In genomic region chrX:123909498-123909897, GRCh38 we compare ENCODE assay signal across 23 cellular contexts. TPM values are rescaled to one million over a fixed set of nuclear protein-coding genes. Genes with fewer than 3 reads are reported as not detected.
A peak's percentile ranks its signal among the peaks of the same experiment; 100 is the strongest.
DNase-seq lines count a peak whose midpoint lies in the region; ATAC-seq and TF ChIP-seq lines count a peak whose summit lies in the region.
"Had no signal": no experiment of that assay in that cellular context is flagged by ENCODE, and none has a peak within 500 bp of the region (broad histone marks: within the 10 kb centered on the region; RNA-seq: fewer than 3 reads in every experiment).

No MANE protein-coding gene starts in this region.

- H3K27ac ChIP-seq in IMR-90 (ENCODE audit: insufficient read depth, low read length) (no peak overlapping the region), upper lobe of right lung (peak overlapping the region; percentile 6), heart left ventricle (no peak overlapping the region)
- H3K27ac ChIP-seq: adrenal gland, breast epithelium, heart right ventricle, Peyer's patch had no signal

- no peaks in the 10 kb centered on the region for H3K9me1 ChIP-seq in IMR-90 (ENCODE audit: insufficient read depth, low read length)

- CTCF ChIA-PET in IMR-90 (lab: Yijun Ruan, JAX) = no interaction called here

- H3K9me3 ChIP-seq in IMR-90 (ENCODE audit: control insufficient read depth, insufficient read depth, low read length) = no peaks in the 10 kb centered on the region
- no peaks in the 10 kb centered on the region for H3K9me3 ChIP-seq in upper lobe of right lung
- H3K9me3 ChIP-seq in heart left ventricle = no peaks in the 10 kb centered on the region
- H3K9me3 ChIP-seq: adrenal gland, breast epithelium, heart right ventricle, Peyer's patch had no signal

- WGBS in IMR-90 (ENCODE audit: extremely low coverage in 2 of 2, insufficient read length in 1 of 2), 2 experiments = 40% methylated on average over 1 of the region's 3 CpGs; no CpG with 5 or more reads in 1 of the 2 experiments
- 66 to 77% (median 72%) methylated on average over 3 of the region's 3 CpGs for WGBS in heart left ventricle, 4 donors

- H3K27me3 ChIP-seq in IMR-90 (ENCODE audit: control insufficient read depth, insufficient read depth, low read length) = no peaks in the 10 kb centered on the region
- no peaks in the 10 kb centered on the region for H3K27me3 ChIP-seq in upper lobe of right lung
- H3K27me3 ChIP-seq in heart left ventricle = no peaks in the 10 kb centered on the region
- H3K27me3 ChIP-seq: adrenal gland, Peyer's patch had no signal

- no peak overlapping the region for H2AFZ ChIP-seq in IMR-90 (replicated peaks; ENCODE audit: low read length, poor library complexity)

- in situ Hi-C loops in IMR-90 (cut with MboI; ENCODE audit: low sequenced_read_pairs) = no loop called here

- no peak for TF ChIP-seq CTCF in IMR-90 (conservative IDR thresholded peaks at IDR 0.05; ENCODE audit: low read depth, low read length)
- TF ChIP-seq CTCF in epithelial cell of esophagus (IDR thresholded peaks at IDR 0.05; ENCODE audit: insufficient read depth, low read depth, low read length, missing control alignments) = no peak
- TF ChIP-seq CTCF in upper lobe of right lung (IDR thresholded peaks at IDR 0.05) = no peak
- TF ChIP-seq CTCF in heart left ventricle (IDR thresholded peaks at IDR 0.05) = no peak

- H2AK5ac ChIP-seq in IMR-90 (ENCODE audit: low read depth, low read length) = no peak overlapping the region

- no peak overlapping the region for H2BK15ac ChIP-seq in IMR-90 (ENCODE audit: low read depth, low read length)

- H2BK5ac ChIP-seq in IMR-90 (ENCODE audit: low read depth, low read length, poor library complexity, severe bottlenecking) = no peak overlapping the region

- no peak overlapping the region for H3K18ac ChIP-seq in IMR-90 (ENCODE audit: low read depth, low read length)

- no peaks in the 10 kb centered on the region for H3K79me1 ChIP-seq in IMR-90 (ENCODE audit: low read depth in 1 of 2, low read length in 2 of 2)

- no peak overlapping the region for H2BK20ac ChIP-seq in IMR-90 (ENCODE audit: low read depth, low read length)

- no peak overlapping the region for H4K5ac ChIP-seq in IMR-90 (ENCODE audit: low read depth, low read length)

- H3K36me3 ChIP-seq in IMR-90 (ENCODE audit: control insufficient read depth, insufficient read depth, low read length) = peaks cover 2% of the 10 kb centered on the region
- H3K36me3 ChIP-seq in upper lobe of right lung = no peaks in the 10 kb centered on the region
- peaks cover 0 to 44% (median 1%) of the 10 kb centered on the region in 9 donors for H3K36me3 ChIP-seq in heart left ventricle
- H3K36me3 ChIP-seq: adrenal gland, breast epithelium, Peyer's patch had no signal

- H2BK120ac ChIP-seq in IMR-90 (ENCODE audit: low read depth, low read length) = no peak overlapping the region

- H3K4me1 ChIP-seq in IMR-90 (ENCODE audit: control insufficient read depth, insufficient read depth, low read length) (0 out of 2 replicates have a peak, but pooled peaks cover 3% of the 10 kb centered on the region), upper lobe of right lung (peaks cover 7% of the 10 kb centered on the region), heart left ventricle (peaks cover 0 to 4% (median 0%) of the 10 kb centered on the region in 12 donors)
- H3K4me1 ChIP-seq: adrenal gland, breast epithelium had no signal

- H4K20me1 ChIP-seq in IMR-90 (ENCODE audit: insufficient read depth, low read length) = no peaks in the 10 kb centered on the region

- H4K91ac ChIP-seq in IMR-90 (ENCODE audit: insufficient read depth, low read depth, low read length) = no peak overlapping the region

- no peak overlapping the region for H3K4ac ChIP-seq in IMR-90 (ENCODE audit: low read depth, low read length)

- no peak overlapping the region for H4K8ac ChIP-seq in IMR-90 (ENCODE audit: low read depth in 2 of 2, low read length in 2 of 2)

- H3K4me2 ChIP-seq in IMR-90 (ENCODE audit: low read depth, low read length) = peak overlapping the region; percentile 65; the same call in 1 of the 2 replicates

- H3K4me3 ChIP-seq in IMR-90 (ENCODE audit: insufficient read depth, low read depth, low read length) (no peak overlapping the region), epithelial cell of esophagus (ENCODE audit: low read length) (no peak overlapping the region), upper lobe of right lung (no peak overlapping the region), heart left ventricle (no peak overlapping the region)
- H3K4me3 ChIP-seq: adrenal gland, breast epithelium, heart right ventricle, Peyer's patch had no signal

- DNase-seq in IMR-90 (peak; percentile 68), SIG-M5 (lab: John Stamatoyannopoulos, UW) (peak; percentile 19), epithelial cell of esophagus (ENCODE audit: low read depth) (peak; percentile 11), upper lobe of right lung (no peak), heart left ventricle (no peak), 8988T (no peak)
- DNase-seq: activated CD4-positive, alpha-beta T cell treated with anti-CD3 and anti-CD28 coated beads for 48 hours; activated naive CD4-positive, alpha-beta T cell; activated T-cell treated with anti-CD3 and anti-CD28 coated beads, Interleukin-2, amount 50 U/mL, for 4 hours; adrenal gland; cortex of kidney; DMS53; GOT3; heart right ventricle; left cardiac atrium; NCI-H2081 treated with DMSO at 0.1 percent for 48 hours; nucleus accumbens; Peyer's patch; stimulated activated CD8-positive, alpha-beta memory T cell treated with anti-CD3 and anti-CD28 coated beads, Interleukin-4, amount 100 ng/mL, for 48 hours; T-helper 2 cell had no signal

- TF ChIP-seq POLR2A in IMR-90 (IDR thresholded peaks at IDR 0.05; ENCODE audit: low read depth, low read length) (no peak), heart left ventricle (IDR thresholded peaks at IDR 0.05) (no peak)

- H3K14ac ChIP-seq in IMR-90 (replicated peaks; ENCODE audit: low read depth, low read length) = no peak overlapping the region

- peak; percentile 73 for ATAC-seq in IMR-90 (ENCODE audit: low read depth)
- peak; percentile 43 for ATAC-seq in upper lobe of right lung
- no peak for ATAC-seq in heart left ventricle
- ATAC-seq in GM18909 (IDR thresholded peaks at IDR 0.05; ENCODE audit: poor library complexity, unreplicated experiment) = no peak
- no peak for ATAC-seq in GM19452 (IDR thresholded peaks at IDR 0.05; ENCODE audit: unreplicated experiment)
- ATAC-seq: activated T-cell treated with anti-CD3 and anti-CD28 coated beads, Interleukin-2, amount 50 U/mL, for 4 hours; heart right ventricle; left cardiac atrium had no signal

- H3K56ac ChIP-seq in IMR-90 (ENCODE audit: extremely low read depth, insufficient read depth, low read length) = no peak overlapping the region

- dilution Hi-C loops in IMR-90 (cut with HindIII; ENCODE audit: low sequenced_read_pairs, unreplicated experiment) = no loop called here

- no peak for TF ChIP-seq RAD21 in IMR-90 (IDR thresholded peaks at IDR 0.05; ENCODE audit: low read length)

- POLR2A ChIA-PET in IMR-90 (lab: Charles Lee; ENCODE audit: unreplicated experiment) = no interaction called here

- BruUV-seq in IMR-90 (replicated peaks; lab: Mats Ljungman, UMichigan) = TSS peak; percentile 16

- intact Hi-C loops in IMR-90 (cut with micrococcal nuclease) (no loop called here), upper lobe of right lung (cut with DNase I) (no loop called here), heart left ventricle (cut with DNase I) (no loop called here)

- no peak overlapping the region for H2AK9ac ChIP-seq in IMR-90 (replicated peaks; ENCODE audit: low read depth, low read length, poor library complexity)

- no peak overlapping the region for H3K23ac ChIP-seq in IMR-90 (ENCODE audit: low read depth, low read length)

- no peak overlapping the region for H3K9ac ChIP-seq in IMR-90 (ENCODE audit: low read depth, low read length)

TF ChIP-seq in IMR-90, 13 proteins besides CTCF, POLR2A, EP300 and RAD21:
- no peak for TF ChIP-seq RCOR1 (IDR thresholded peaks at IDR 0.05; ENCODE audit: insufficient replicate concordance, low read length)
- peak; percentile 82 for TF ChIP-seq CEBPB (IDR thresholded peaks at IDR 0.05; ENCODE audit: low read depth, low read length)

RNA-seq across cellular contexts. Expression of gene XIAP, which starts 49.6 kb away (rescaled TPM):
- total RNA-seq in IMR-90 (2012; rRNA removed) = 17.4 and 30.0 TPM in 2 replicates
- polyA plus RNA-seq in IMR-90 (2012; rRNA removed) = 8.1 and 8.9 TPM in 2 replicates
- 3.2 and 5.2 TPM in 2 replicates for polyA plus RNA-seq in IMR-90 (2012; cell fraction: cytosol; rRNA removed)
- polyA plus RNA-seq in IMR-90 (2012; cell fraction: nucleus; rRNA removed; ENCODE audit: low replicate concordance) = 3.6 and 14.6 TPM in 2 replicates
- 58.2 TPM for total RNA-seq in upper lobe of right lung
- 10 to 100 TPM; 19.5 to 44.3 (median 26.5) TPM for total RNA-seq in heart left ventricle
- polyA plus RNA-seq in heart left ventricle = 10 to 100 TPM in 1 of 2 donors, 1 to 10 TPM in 1; 6.8 to 15.5 TPM

RNA-seq across cellular contexts. Expression of gene STAG2, which starts 52.0 kb away (rescaled TPM):
- 71.2 and 94.4 TPM in 2 replicates for total RNA-seq in IMR-90 (2012; rRNA removed)
- 14.4 and 19.6 TPM in 2 replicates for polyA plus RNA-seq in IMR-90 (2012; rRNA removed)
- 1.7 and 2.9 TPM in 2 replicates for polyA plus RNA-seq in IMR-90 (2012; cell fraction: cytosol; rRNA removed)
- 0.79 and 18.3 TPM in 2 replicates for polyA plus RNA-seq in IMR-90 (2012; cell fraction: nucleus; rRNA removed; ENCODE audit: low replicate concordance)
- 71.4 TPM for total RNA-seq in upper lobe of right lung
- 10 to 100 TPM; 19.8 to 42.0 (median 27.0) TPM for total RNA-seq in heart left ventricle
- polyA plus RNA-seq in heart left ventricle = 10 to 100 TPM; 10.4 to 20.8 TPM

Comparison
In these comparisons a context has a peak if more than half of its experiments do, and no peak if none do; other contexts are left out.
1. ATAC-seq: peak in IMR-90 (single experiment) and upper lobe of right lung (single experiment); none in heart left ventricle (0 of 4), GM18909 (single experiment) and GM19452 (single experiment).
2. DNase-seq: peak in IMR-90 (single experiment), SIG-M5 (single experiment) and epithelial cell of esophagus (single experiment); none in upper lobe of right lung (single experiment), heart left ventricle (0 of 5) and 8988T (single experiment).